21 cellular contexts compared by ENCODE assay signal in genomic region chr11:21912280-21912679, GRCh38.
"Had no signal": no experiment of that assay in that cellular context is flagged by ENCODE, and none has a peak within 500 bp of the region (broad histone marks: within the 10 kb centered on the region; RNA-seq: fewer than 3 reads in every experiment).

No MANE protein-coding gene starts in this region.

- H3K27ac ChIP-seq: dorsolateral prefrontal cortex, heart right ventricle, neural progenitor cell, ovary, tibial artery, upper lobe of left lung, vagina had no signal

- H3K36me3 ChIP-seq: heart right ventricle, neural progenitor cell, ovary, tibial artery, upper lobe of left lung, vagina had no signal

- H3K4me2 ChIP-seq: neural progenitor cell had no signal

- H3K9ac ChIP-seq: neural progenitor cell had no signal

- H3K9me3 ChIP-seq: ovary, tibial artery, upper lobe of left lung, vagina had no signal

- H3K4me3 ChIP-seq: dorsolateral prefrontal cortex, heart right ventricle, lung, neural progenitor cell, ovary, tibial artery, upper lobe of left lung, vagina had no signal

- H3K4me1 ChIP-seq: neural progenitor cell, tibial artery, upper lobe of left lung, vagina had no signal

- ATAC-seq: left lobe of liver; natural killer cell treated with Interleukin-12 subunit alpha and Interleukin-12 subunit beta and Interleukin-15 and Interleukin-18, amount 100 ng/mL, for 72 hours; stimulated activated memory B cell treated with anti-CD40 and anti-IgM and Interleukin-4, amounts not matched to agents 10 μg/mL and 1 μg/mL and 100 μg/mL, for 72 hours had no signal

- H3K27me3 ChIP-seq: dorsolateral prefrontal cortex, heart right ventricle, neural progenitor cell, ovary, tibial artery, upper lobe of left lung, vagina had no signal

- DNase-seq: cortex of kidney; dorsolateral prefrontal cortex; effector CD8-positive, alpha-beta T cell; foreskin melanocyte; heart right ventricle; hypothalamus; islet precursor cell; mesenchymal stem cell; midbrain; nucleus accumbens; ovary; right cardiac atrium; stimulated activated CD4-positive, alpha-beta T cell treated with anti-CD3 and anti-CD28 coated beads, Interleukin-4, amount 100 ng/mL, for 1 hour; tibial artery; upper lobe of left lung had no signal

- H2AFZ ChIP-seq: neural progenitor cell had no signal
